ENCODE assay signal across 13 cellular contexts in the genomic region with DNA sequence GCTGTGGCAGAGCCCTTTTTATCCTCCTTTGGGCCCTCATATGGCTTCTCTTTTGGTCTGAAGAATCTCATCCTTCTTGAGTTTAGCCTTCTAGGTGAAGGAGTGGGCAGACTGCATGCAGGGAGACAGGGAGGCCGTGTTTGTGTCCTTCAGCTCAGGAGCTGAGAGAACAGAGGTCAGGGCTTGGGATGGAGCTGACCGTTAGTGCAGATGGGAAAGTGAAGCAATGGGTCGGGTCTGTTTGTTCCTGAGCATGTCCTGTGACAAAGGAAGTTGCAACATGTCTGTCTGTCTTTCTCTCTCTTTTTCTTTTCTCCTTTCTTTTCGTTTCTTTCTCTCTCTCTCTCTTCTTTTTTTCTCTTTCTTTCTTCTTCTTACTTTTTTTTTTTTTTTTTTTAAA. TPM values are rescaled to one million over a fixed set of nuclear protein-coding genes. Genes with fewer than 3 reads are reported as not detected.
DNase-seq lines count a peak whose midpoint lies in the region; ATAC-seq, FAIRE-seq and TF ChIP-seq lines count a peak whose summit lies in the region.
"Had no signal": no experiment of that assay in that cellular context is flagged by ENCODE, and none has a peak within 500 bp of the region (broad histone marks: within the 10 kb centered on the region; RNA-seq: fewer than 3 reads in every experiment).

No MANE protein-coding gene starts in this region.

- no peak overlapping the region for H3K9ac ChIP-seq in colonic mucosa (ENCODE audit: low read depth in 2 of 2, low read length in 2 of 2)
- H3K9ac ChIP-seq: SK-N-SH had no signal

- WGBS in pancreas, 2 donors, result 66 to 78% methylated on average over 4 of the region's 4 CpGs

- H3K36me3 Mint-ChIP-seq in CD8-positive, alpha-beta T cell, result peaks cover 42% of the 10 kb centered on the region

- no peak for ATAC-seq in CD8-positive, alpha-beta T cell
- ATAC-seq in pancreas, result peak in 3 of 4 donors; percentile 36 to 47 (median 42)
- no peak for ATAC-seq in GM21825 (IDR thresholded peaks at IDR 0.05; ENCODE audit: unreplicated experiment)

- H3K27ac ChIP-seq in CD8-positive, alpha-beta T cell (ENCODE audit: low read depth, low read length), result no peak overlapping the region
- H3K27ac ChIP-seq in pancreas (no peak overlapping the region), colonic mucosa (no peak overlapping the region)

- H3K27me3 ChIP-seq in CD8-positive, alpha-beta T cell (ENCODE audit: insufficient read depth, low read length), result no peaks in the 10 kb centered on the region
- H3K27me3 ChIP-seq in pancreas, result no peaks in the 10 kb centered on the region
- H3K27me3 ChIP-seq in colonic mucosa, result no peaks in the 10 kb centered on the region

- FAIRE-seq in pancreas (lab: Jason Lieb, UNC), result no peak
- FAIRE-seq: urothelium cell line had no signal

- H3K27me3 Mint-ChIP-seq in CD8-positive, alpha-beta T cell (ENCODE audit: low read depth), result no peaks in the 10 kb centered on the region

- H3K4me3 Mint-ChIP-seq in CD8-positive, alpha-beta T cell, result peak overlapping the region; percentile 27
- H3K4me3 Mint-ChIP-seq: neural crest cell had no signal

- peaks cover 38% of the 10 kb centered on the region for H3K4me1 ChIP-seq in CD8-positive, alpha-beta T cell (ENCODE audit: insufficient read depth, low read length)
- H3K4me1 ChIP-seq in pancreas, result peaks cover 15 to 41% (median 17%) of the 10 kb centered on the region in 3 donors
- peaks cover 4% of the 10 kb centered on the region for H3K4me1 ChIP-seq in colonic mucosa

- no peaks in the 10 kb centered on the region for H3K9me3 ChIP-seq in CD8-positive, alpha-beta T cell (ENCODE audit: low read length)
- H3K9me3 ChIP-seq in pancreas (no peaks in the 10 kb centered on the region), colonic mucosa (no peaks in the 10 kb centered on the region)
- H3K9me3 ChIP-seq: SK-N-SH had no signal

- no peak overlapping the region for H3K4me3 ChIP-seq in CD8-positive, alpha-beta T cell (ENCODE audit: low read depth, low read length)
- H3K4me3 ChIP-seq in fibroblast of mammary gland (ENCODE audit: control insufficient read depth, low read depth, low read length) (no peak overlapping the region), pancreas (no peak overlapping the region), colonic mucosa (no peak overlapping the region)

- H3K36me3 ChIP-seq in CD8-positive, alpha-beta T cell (ENCODE audit: insufficient read depth, low read length), result peaks cover 3% of the 10 kb centered on the region
- H3K36me3 ChIP-seq in pancreas, result no peaks in the 10 kb centered on the region
- H3K36me3 ChIP-seq in colonic mucosa, result no peaks in the 10 kb centered on the region

- H3K4me1 Mint-ChIP-seq in CD8-positive, alpha-beta T cell (ENCODE audit: low read depth), result peaks cover 91% of the 10 kb centered on the region

- CTCF ChIA-PET in CD8-positive, alpha-beta T cell (lab: Charles Lee), result interaction anchor here (1.1 kb wide), 3 partner anchors 8 to 35 kb away, joined by 3 to 5 read pairs (median 3); no protein-coding TSS in a partner anchor

- POLR2A ChIA-PET in CD8-positive, alpha-beta T cell (lab: Charles Lee), result no interaction called here

- no peak for DNase-seq in CD8-positive, alpha-beta T cell
- DNase-seq in NOMO-1 treated with dmso at 0.1 percent for 144 hours (lab: John Stamatoyannopoulos, UW; ENCODE audit: unreplicated experiment) (peak; percentile 32), fibroblast of mammary gland (ENCODE audit: low read depth) (peak; percentile 88), pancreas (no peak), colonic mucosa (no peak), NCI-H526 (lab: John Stamatoyannopoulos, UW) (no peak)
- no peak for DNase-seq in activated CD8-positive, alpha-beta memory T cell treated with anti-CD3 and anti-CD28 coated beads, Interleukin-2, amount 50 U/mL, for 48 hours
- DNase-seq: activated T-cell treated with anti-CD3 and anti-CD28 coated beads for 4 hours, DMS79, SK-N-SH had no signal

- peak overlapping the region; percentile 78 for H3K27ac Mint-ChIP-seq in CD8-positive, alpha-beta T cell

- no peaks in the 10 kb centered on the region for H3K9me3 Mint-ChIP-seq in CD8-positive, alpha-beta T cell
- H3K9me3 Mint-ChIP-seq: neural crest cell had no signal

- no peak for TF ChIP-seq CTCF in CD8-positive, alpha-beta T cell (IDR thresholded peaks at IDR 0.05)
- no peak for TF ChIP-seq CTCF in fibroblast of mammary gland (conservative IDR thresholded peaks at IDR 0.05; ENCODE audit: control insufficient read depth, insufficient read depth, low read depth, low read length)
- no peak for TF ChIP-seq CTCF in pancreas (IDR thresholded peaks at IDR 0.05)
- no peak for TF ChIP-seq CTCF in colonic mucosa (IDR thresholded peaks at IDR 0.05)

- intact Hi-C loops in CD8-positive, alpha-beta T cell (cut with DNase I, micrococcal nuclease), result loop anchor here in 1 of 2 experiments (2.0 kb wide), 1 partner anchor 13 kb away; no protein-coding TSS in a partner anchor
- intact Hi-C loops in pancreas (cut with DNase I) (no loop called here), colonic mucosa (cut with DNase I) (no loop called here)

RNA-seq across cellular contexts. Expression of gene MAPKAPK2, which starts 14.9 kb away (rescaled TPM):
- 100 to 1,000 TPM; 218 to 225 TPM for total RNA-seq in CD8-positive, alpha-beta T cell
- total RNA-seq in pancreas (10 to 100 TPM; 28.3 to 55.7 (median 30.8) TPM), colonic mucosa (10 to 100 TPM; 61.4 to 71.1 TPM)
- polyA plus RNA-seq in pancreas, result 10 to 100 TPM; 38.8 to 48.9 TPM

Comparison
In these comparisons a context has a peak if more than half of its experiments do, and no peak if none do; other contexts are left out.
1. ATAC-seq: peak in pancreas (3 of 4); none in CD8-positive, alpha-beta T cell (single experiment) and GM21825 (single experiment).
2. DNase-seq: peak in NOMO-1 treated with dmso at 0.1 percent for 144 hours (single experiment) and fibroblast of mammary gland (single experiment); none in CD8-positive, alpha-beta T cell (0 of 7), pancreas (0 of 6), colonic mucosa (single experiment), activated CD8-positive, alpha-beta memory T cell treated with anti-CD3 and anti-CD28 coated beads, Interleukin-2, amount 50 U/mL, for 48 hours (single experiment) and NCI-H526 (0 of 2).